In the genomic region with DNA sequence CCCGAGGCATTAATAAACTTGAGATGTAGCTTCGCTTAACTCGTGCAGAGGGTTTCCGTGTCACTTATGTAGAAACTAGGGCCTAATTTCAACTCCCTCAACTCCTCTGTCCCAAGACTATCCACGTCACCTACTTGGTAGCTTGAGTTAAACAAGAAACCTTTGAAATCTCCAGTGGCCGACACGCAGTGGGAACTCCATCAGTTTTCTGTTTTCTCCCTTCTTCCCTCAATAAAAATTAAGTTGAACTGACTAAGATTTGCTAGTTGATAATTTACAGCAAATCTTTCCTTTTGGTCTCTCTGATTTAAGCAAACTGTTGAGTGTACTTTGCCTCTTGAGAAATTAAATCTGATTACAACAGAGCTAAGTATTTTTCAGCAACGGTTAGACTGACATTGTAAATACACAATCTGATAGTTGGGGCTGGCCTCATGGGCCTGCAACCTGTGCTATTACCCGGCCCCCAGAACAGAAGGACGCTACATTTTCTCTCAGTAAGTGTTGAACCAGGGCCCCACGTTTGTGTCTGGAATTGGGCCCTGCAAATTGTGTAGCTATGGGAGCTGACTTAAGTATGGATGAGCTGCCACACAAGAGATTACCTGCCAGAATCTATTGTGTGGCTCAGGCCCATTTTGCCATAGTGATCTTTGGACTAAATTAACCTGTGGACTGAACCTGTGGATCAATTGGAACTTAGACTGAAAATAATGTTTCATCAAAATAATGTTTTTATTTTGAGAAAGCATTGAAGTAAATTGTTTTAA, we compare ENCODE assay signal across 8 cellular contexts. TPM values are rescaled to one million over a fixed set of nuclear protein-coding genes. Genes with fewer than 3 reads are reported as not detected.
A peak's percentile ranks its signal among the peaks of the same experiment; 100 is the strongest.
DNase-seq lines count a peak whose midpoint lies in the region; ATAC-seq lines count a peak whose summit lies in the region.

No MANE protein-coding gene starts in this region.

- no peaks in the 10 kb centered on the region for H3K9me3 Mint-ChIP-seq in activated CD8-positive, alpha-beta memory T cell treated with anti-CD3 and anti-CD28 coated beads, Interleukin-2, amount 10 ng/mL, durations not matched to agents 7 days and 5 days (ENCODE audit: low read depth)
- no peaks in the 10 kb centered on the region for H3K9me3 Mint-ChIP-seq in activated naive CD8-positive, alpha-beta T cell treated with anti-CD3 and anti-CD28 coated beads for 36 hours
- H3K9me3 Mint-ChIP-seq in immature natural killer cell: no peaks in the 10 kb centered on the region
- H3K9me3 Mint-ChIP-seq in stimulated activated naive CD8-positive, alpha-beta T cell treated with anti-CD3 and anti-CD28 coated beads, Interleukin-15, amount 100 ng/mL, for 72 hours: no peaks in the 10 kb centered on the region

- peaks cover 32% of the 10 kb centered on the region for H3K4me1 Mint-ChIP-seq in activated CD8-positive, alpha-beta memory T cell treated with anti-CD3 and anti-CD28 coated beads, Interleukin-2, amount 10 ng/mL, durations not matched to agents 7 days and 5 days
- peaks cover 26% of the 10 kb centered on the region for H3K4me1 Mint-ChIP-seq in activated naive CD8-positive, alpha-beta T cell treated with anti-CD3 and anti-CD28 coated beads for 36 hours
- peaks cover 19 to 29% of the 10 kb centered on the region in 2 donors for H3K4me1 Mint-ChIP-seq in immature natural killer cell
- H3K4me1 Mint-ChIP-seq in stimulated activated naive CD8-positive, alpha-beta T cell treated with anti-CD3 and anti-CD28 coated beads, Interleukin-15, amount 100 ng/mL, for 72 hours: peaks cover 35% of the 10 kb centered on the region

- DNase-seq in activated CD8-positive, alpha-beta memory T cell treated with anti-CD3 and anti-CD28 coated beads, Interleukin-2, amount 10 ng/mL, durations not matched to agents 7 days and 5 days: no peak
- no peak for DNase-seq in activated CD8-positive, alpha-beta memory T cell treated with anti-CD3 and anti-CD28 coated beads, Interleukin-2, amount 50 U/mL, for 4 hours
- DNase-seq in activated naive CD8-positive, alpha-beta T cell treated with anti-CD3 and anti-CD28 coated beads for 36 hours: no peak
- no peak for DNase-seq in immature natural killer cell
- DNase-seq in stimulated activated naive CD8-positive, alpha-beta T cell treated with anti-CD3 and anti-CD28 coated beads, Interleukin-15, amount 100 ng/mL, for 72 hours: no peak
- no peak for DNase-seq in NCI-H446 treated with DMSO at 0.1 percent for 48 hours (lab: John Stamatoyannopoulos, UW)
- no peak for DNase-seq in effector CD4-positive, alpha-beta T cell
- no peak for DNase-seq in GDM1 (lab: John Stamatoyannopoulos, UW)

- ATAC-seq in activated CD8-positive, alpha-beta memory T cell treated with anti-CD3 and anti-CD28 coated beads, Interleukin-2, amount 10 ng/mL, durations not matched to agents 7 days and 5 days: no peak
- ATAC-seq in stimulated activated naive CD8-positive, alpha-beta T cell treated with anti-CD3 and anti-CD28 coated beads, Interleukin-15, amount 100 ng/mL, for 72 hours: no peak

- CTCF ChIA-PET in activated CD8-positive, alpha-beta memory T cell treated with anti-CD3 and anti-CD28 coated beads, Interleukin-2, amount 10 ng/mL, durations not matched to agents 7 days and 5 days (lab: Charles Lee): interaction anchor here (1.2 kb wide), 1 partner anchor 246 kb away, joined by 5 read pairs; no protein-coding TSS in a partner anchor

- no peaks in the 10 kb centered on the region for H3K27me3 Mint-ChIP-seq in activated CD8-positive, alpha-beta memory T cell treated with anti-CD3 and anti-CD28 coated beads, Interleukin-2, amount 10 ng/mL, durations not matched to agents 7 days and 5 days
- H3K27me3 Mint-ChIP-seq in activated naive CD8-positive, alpha-beta T cell treated with anti-CD3 and anti-CD28 coated beads for 36 hours: no peaks in the 10 kb centered on the region
- peaks cover 0 to 7% (median 2%) of the 10 kb centered on the region in 3 donors for H3K27me3 Mint-ChIP-seq in immature natural killer cell (ENCODE audit: low read depth in 3 of 3)
- no peaks in the 10 kb centered on the region for H3K27me3 Mint-ChIP-seq in stimulated activated naive CD8-positive, alpha-beta T cell treated with anti-CD3 and anti-CD28 coated beads, Interleukin-15, amount 100 ng/mL, for 72 hours

- H3K4me3 Mint-ChIP-seq in activated CD8-positive, alpha-beta memory T cell treated with anti-CD3 and anti-CD28 coated beads, Interleukin-2, amount 10 ng/mL, durations not matched to agents 7 days and 5 days: peak overlapping the region; percentile 92
- H3K4me3 Mint-ChIP-seq in activated naive CD8-positive, alpha-beta T cell treated with anti-CD3 and anti-CD28 coated beads for 36 hours: peak overlapping the region; percentile 99
- peak overlapping the region; percentile 93 to 100 (median 98) for H3K4me3 Mint-ChIP-seq in immature natural killer cell
- H3K4me3 Mint-ChIP-seq in stimulated activated naive CD8-positive, alpha-beta T cell treated with anti-CD3 and anti-CD28 coated beads, Interleukin-15, amount 100 ng/mL, for 72 hours: peak overlapping the region; percentile 89 to 93

- peaks cover 12% of the 10 kb centered on the region for H3K36me3 Mint-ChIP-seq in activated CD8-positive, alpha-beta memory T cell treated with anti-CD3 and anti-CD28 coated beads, Interleukin-2, amount 10 ng/mL, durations not matched to agents 7 days and 5 days
- H3K36me3 Mint-ChIP-seq in activated naive CD8-positive, alpha-beta T cell treated with anti-CD3 and anti-CD28 coated beads for 36 hours: peaks cover 19% of the 10 kb centered on the region
- H3K36me3 Mint-ChIP-seq in immature natural killer cell: peaks cover 0 to 8% (median 0%) of the 10 kb centered on the region in 3 donors

- peak overlapping the region; percentile 97 for H3K27ac Mint-ChIP-seq in activated CD8-positive, alpha-beta memory T cell treated with anti-CD3 and anti-CD28 coated beads, Interleukin-2, amount 10 ng/mL, durations not matched to agents 7 days and 5 days
- peak overlapping the region; percentile 99 for H3K27ac Mint-ChIP-seq in activated naive CD8-positive, alpha-beta T cell treated with anti-CD3 and anti-CD28 coated beads for 36 hours
- H3K27ac Mint-ChIP-seq in immature natural killer cell: peak overlapping the region; percentile 55 to 94 (median 85)
- H3K27ac Mint-ChIP-seq in stimulated activated naive CD8-positive, alpha-beta T cell treated with anti-CD3 and anti-CD28 coated beads, Interleukin-15, amount 100 ng/mL, for 72 hours: peak overlapping the region; percentile 99

RNA-seq across cellular contexts. Expression of a gene that starts 0.7 kb away (rescaled TPM):
- 10 to 100 TPM; 71.7 to 73.7 TPM for total RNA-seq in activated CD8-positive, alpha-beta memory T cell treated with anti-CD3 and anti-CD28 coated beads, Interleukin-2, amount 10 ng/mL, durations not matched to agents 7 days and 5 days
- 100 to 1,000 TPM; 140 to 142 TPM for total RNA-seq in activated naive CD8-positive, alpha-beta T cell treated with anti-CD3 and anti-CD28 coated beads for 36 hours
- polyA plus RNA-seq in immature natural killer cell: 10 to 100 TPM; 52.7 to 69.4 (median 59.2) TPM
